8 cellular contexts compared by ENCODE assay signal in the genomic region with DNA sequence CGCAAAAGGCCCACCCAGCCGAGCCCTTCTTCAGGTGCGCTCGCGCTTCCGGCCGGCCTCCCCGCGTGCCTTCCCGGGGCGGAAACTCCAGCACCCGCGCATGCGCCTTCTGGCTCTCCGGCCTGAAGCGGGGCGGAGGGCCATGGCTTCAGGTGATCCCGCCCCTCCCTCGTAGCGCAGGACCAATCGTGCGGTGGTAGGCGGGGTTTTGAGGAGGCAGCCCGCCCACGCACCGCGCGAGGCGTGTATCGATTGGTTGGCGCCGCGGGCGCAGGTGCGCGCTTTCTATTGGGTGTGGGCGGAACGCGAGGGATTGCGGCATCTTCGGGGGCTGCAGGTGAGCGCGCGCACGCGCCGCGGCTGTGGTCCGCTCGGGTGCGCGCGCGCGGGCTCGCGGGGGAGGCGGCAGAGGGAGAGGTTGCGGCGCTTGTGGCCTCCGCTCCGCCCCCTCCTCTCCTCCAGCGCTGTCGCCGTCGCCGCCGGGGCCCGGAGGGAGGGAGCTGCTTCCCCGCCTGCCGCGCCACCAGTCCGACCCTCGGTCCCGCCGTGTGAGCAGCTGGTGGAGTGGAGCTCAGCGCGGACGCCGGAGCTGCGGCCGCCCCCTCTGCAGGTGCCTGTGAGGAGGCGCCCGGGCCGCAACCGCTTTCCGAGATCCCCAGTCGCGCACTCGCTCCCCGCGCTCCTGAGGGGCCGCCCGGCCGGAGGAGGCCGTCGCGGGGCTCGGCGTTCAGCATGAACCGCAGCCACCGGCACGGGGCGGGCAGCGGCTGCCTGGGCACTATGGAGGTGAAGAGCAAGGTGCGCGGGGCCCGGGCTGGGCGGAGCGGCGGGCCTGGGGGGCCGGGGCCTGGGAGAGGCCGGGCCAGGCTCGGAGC. TPM values are rescaled to one million over a fixed set of nuclear protein-coding genes. Genes with fewer than 3 reads are reported as not detected.
A peak's percentile ranks its signal among the peaks of the same experiment; 100 is the strongest.
DNase-seq lines count a peak whose midpoint lies in the region; ATAC-seq and TF ChIP-seq lines count a peak whose summit lies in the region.

A gene with protein sequence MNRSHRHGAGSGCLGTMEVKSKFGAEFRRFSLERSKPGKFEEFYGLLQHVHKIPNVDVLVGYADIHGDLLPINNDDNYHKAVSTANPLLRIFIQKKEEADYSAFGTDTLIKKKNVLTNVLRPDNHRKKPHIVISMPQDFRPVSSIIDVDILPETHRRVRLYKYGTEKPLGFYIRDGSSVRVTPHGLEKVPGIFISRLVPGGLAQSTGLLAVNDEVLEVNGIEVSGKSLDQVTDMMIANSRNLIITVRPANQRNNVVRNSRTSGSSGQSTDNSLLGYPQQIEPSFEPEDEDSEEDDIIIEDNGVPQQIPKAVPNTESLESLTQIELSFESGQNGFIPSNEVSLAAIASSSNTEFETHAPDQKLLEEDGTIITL (plus strand): TSS at position 526 of the 875 bp plus-strand sequence. CDS start 207 bp downstream, at position 733.

- DNase-seq in CD1c-positive myeloid dendritic cell (ENCODE audit: extremely low spot score) (peak; percentile 98), NCI-H69 (lab: John Stamatoyannopoulos, UW) (peak; percentile 98), dedifferentiated amniotic fluid mesenchymal stem cell (ENCODE audit: extremely low spot score) (peak; percentile 77), left lung (peak; percentile 98 to 99)
- peak; percentile 99 for DNase-seq in activated CD4-positive, alpha-beta T cell treated with anti-CD3 and anti-CD28 coated beads, Interleukin-2, amount 50 U/mL, for 1 hour
- DNase-seq in stimulated activated CD4-positive, alpha-beta T cell treated with anti-CD3 and anti-CD28 coated beads, Interleukin-2, amount 100 ng/mL, for 24 hours = peak; percentile 99

- H3K27me3 ChIP-seq in left lung = peaks cover 0 to 10% of the 10 kb centered on the region in 2 donors

- no peaks in the 10 kb centered on the region for H3K36me3 ChIP-seq in left lung

- peak within 1 kb of the TSS; percentile 71 to 91 for H3K4me3 ChIP-seq in left lung

- peak within 1 kb of the TSS; percentile 84 to 89 for H3K27ac ChIP-seq in left lung

- no peak for TF ChIP-seq CTCF in left lung (IDR thresholded peaks at IDR 0.05)

- no peaks in the 10 kb centered on the region for H3K9me3 ChIP-seq in left lung

- ATAC-seq in GM19397 (IDR thresholded peaks at IDR 0.05; ENCODE audit: unreplicated experiment) (peak; percentile 88), HG03558 (IDR thresholded peaks at IDR 0.05; ENCODE audit: extremely low read depth, unreplicated experiment) (peak; percentile 71), left lung (peak; percentile 88)

- intact Hi-C loops in left lung (cut with DNase I) = no loop called here

- H3K4me1 ChIP-seq in left lung = peaks cover 0 to 43% of the 10 kb centered on the region in 2 donors

RNA-seq across cellular contexts. Expression of the gene that starts here (rescaled TPM):
- total RNA-seq in left lung = 10 to 100 TPM; 23.5 to 37.3 TPM

Comparison
In these comparisons a context has a peak if more than half of its experiments do, and no peak if none do; other contexts are left out.
1. Peak in every context shown above with its lines: DNase-seq, ATAC-seq, H3K4me3 ChIP-seq and H3K27ac ChIP-seq.